25 cellular contexts compared by ENCODE assay signal in genomic region chr4:38151870-38152269, GRCh38.
"Had no signal": no experiment of that assay in that cellular context is flagged by ENCODE, and none has a peak within 500 bp of the region (broad histone marks: within the 10 kb centered on the region; RNA-seq: fewer than 3 reads in every experiment).

No MANE protein-coding gene starts in this region.

- H3K9me3 ChIP-seq: breast epithelium, gastrocnemius medialis, right atrium auricular region, SJCRH30, thoracic aorta had no signal

- H3K36me3 Mint-ChIP-seq: activated naive CD8-positive, alpha-beta T cell treated with anti-CD3 and anti-CD28 coated beads for 36 hours; natural killer cell treated with Interleukin-12 subunit alpha and Interleukin-12 subunit beta and Interleukin-15 and Interleukin-18, amount 100 ng/mL, for 72 hours had no signal

- H3K27ac ChIP-seq: breast epithelium, gastrocnemius medialis, right atrium auricular region, SJCRH30, thoracic aorta had no signal

- H3K36me3 ChIP-seq: breast epithelium, gastrocnemius medialis, right atrium auricular region, SJCRH30, thoracic aorta had no signal

- H3K27me3 Mint-ChIP-seq: activated naive CD8-positive, alpha-beta T cell treated with anti-CD3 and anti-CD28 coated beads for 36 hours had no signal

- H3K27me3 ChIP-seq: breast epithelium, gastrocnemius medialis, right atrium auricular region, SJCRH30 had no signal

- H3K4me3 Mint-ChIP-seq: activated CD4-positive, alpha-beta T cell treated with anti-CD3 and anti-CD28 coated beads, Interleukin-2, amount 10 ng/mL, durations not matched to agents 7 days and 5 days; activated CD8-positive, alpha-beta T cell treated with anti-CD3 and anti-CD28 coated beads, Interleukin-2, amount 10 ng/mL, durations not matched to agents 7 days and 5 days; activated naive CD8-positive, alpha-beta T cell treated with anti-CD3 and anti-CD28 coated beads for 36 hours; immature natural killer cell; natural killer cell treated with Interleukin-12 subunit alpha and Interleukin-12 subunit beta and Interleukin-15 and Interleukin-18, amount 100 ng/mL, for 72 hours; stimulated activated naive CD8-positive, alpha-beta T cell treated with anti-CD3 and anti-CD28 coated beads, Interleukin-15, amount 100 ng/mL, for 72 hours had no signal

- H3K4me3 ChIP-seq: breast epithelium, gastrocnemius medialis, right atrium auricular region, SJCRH30, skin epidermis, thoracic aorta had no signal

- H3K9me3 Mint-ChIP-seq: activated naive CD8-positive, alpha-beta T cell treated with anti-CD3 and anti-CD28 coated beads for 36 hours; immature natural killer cell; natural killer cell treated with Interleukin-12 subunit alpha and Interleukin-12 subunit beta and Interleukin-15 and Interleukin-18, amount 100 ng/mL, for 72 hours had no signal

- ATAC-seq: activated CD4-positive, CD25-positive, alpha-beta regulatory T cell treated with anti-CD3 and anti-CD28 coated beads, Interleukin-2, amount 50 U/mL, for 24 hours; activated CD8-positive, alpha-beta T cell treated with anti-CD3 and anti-CD28 coated beads, Interleukin-2, amount 10 ng/mL, durations not matched to agents 7 days and 5 days; gastrocnemius medialis; left ventricle myocardium superior; natural killer cell treated with Interleukin-12 subunit alpha and Interleukin-12 subunit beta and Interleukin-15 and Interleukin-18, amount 100 ng/mL, for 72 hours; stimulated activated naive CD8-positive, alpha-beta T cell treated with anti-CD3 and anti-CD28 coated beads, Interleukin-15, amount 100 ng/mL, for 72 hours had no signal

- DNase-seq: activated CD4-positive, alpha-beta T cell treated with anti-CD3 and anti-CD28 coated beads, Interleukin-2, amount 10 ng/mL, durations not matched to agents 7 days and 5 days; activated CD8-positive, alpha-beta memory T cell treated with anti-CD3 and anti-CD28 coated beads, Interleukin-2, amount 50 U/mL, for 4 hours; activated CD8-positive, alpha-beta T cell treated with anti-CD3 and anti-CD28 coated beads, Interleukin-2, amount 10 ng/mL, durations not matched to agents 7 days and 5 days; activated gamma-delta T cell treated with Interleukin-2 at 50 U/mL for 16 hours; activated naive CD8-positive, alpha-beta T cell treated with anti-CD3 and anti-CD28 coated beads for 36 hours; activated T-cell treated with anti-CD3 and anti-CD28 coated beads, Interleukin-2, amount 50 U/mL, for 48 hours; cortex of kidney; gastrocnemius medialis; head of caudate nucleus; immature natural killer cell; kidney glomerular epithelial cell; left ventricle myocardium superior; occipital lobe; SJCRH30; stimulated activated CD4-positive, alpha-beta T cell treated with anti-CD3 and anti-CD28 coated beads, Interleukin-15, amount 100 ng/mL, for 24 hours; stimulated activated CD4-positive, alpha-beta T cell treated with anti-CD3 and anti-CD28 coated beads, Interleukin-2, amount 100 ng/mL, for 48 hours; stimulated activated naive CD8-positive, alpha-beta T cell treated with anti-CD3 and anti-CD28 coated beads, Interleukin-15, amount 100 ng/mL, for 72 hours; T1000 had no signal

- H3K27ac Mint-ChIP-seq: activated CD4-positive, alpha-beta T cell treated with anti-CD3 and anti-CD28 coated beads, Interleukin-2, amount 10 ng/mL, durations not matched to agents 7 days and 5 days; activated CD8-positive, alpha-beta T cell treated with anti-CD3 and anti-CD28 coated beads, Interleukin-2, amount 10 ng/mL, durations not matched to agents 7 days and 5 days; activated naive CD8-positive, alpha-beta T cell treated with anti-CD3 and anti-CD28 coated beads for 36 hours; natural killer cell treated with Interleukin-12 subunit alpha and Interleukin-12 subunit beta and Interleukin-15 and Interleukin-18, amount 100 ng/mL, for 72 hours; progenitor cell of endocrine pancreas; stimulated activated naive CD8-positive, alpha-beta T cell treated with anti-CD3 and anti-CD28 coated beads, Interleukin-15, amount 100 ng/mL, for 72 hours had no signal
